ENCODE assay signal across 8 cellular contexts in genomic region chr16:5097470-5098220, GRCh38. TPM values are rescaled to one million over a fixed set of nuclear protein-coding genes. Genes with fewer than 3 reads are reported as not detected.
DNase-seq lines count a peak whose midpoint lies in the region; ATAC-seq and TF ChIP-seq lines count a peak whose summit lies in the region.
"Not testable (repeated sequence)": the region's sequence is repeated elsewhere in the genome, so short reads cannot be mapped to it uniquely, and the experiment has no call there.

Gene EEF2KMT, minus strand, starts transcription at chr16:5097795. Its CDS starts 56 bp downstream, at chr16:5097739.

- peak within 1 kb of the TSS; percentile 92 for H3K4me3 Mint-ChIP-seq in activated naive CD8-positive, alpha-beta T cell treated with anti-CD3 and anti-CD28 coated beads, Interleukin-2, amount 10 ng/mL, durations not matched to agents 7 days and 5 days
- H3K4me3 Mint-ChIP-seq in osteocyte (ENCODE audit: unreplicated experiment) = peak within 1 kb of the TSS; percentile 81

- DNase-seq in GM06990 (ENCODE audit: extremely low read depth, insufficient read length) (peak; percentile 91), NCI-H1105 treated with DMSO at 0.1 percent for 48 hours (lab: John Stamatoyannopoulos, UW) (peak; percentile 94), SKM-1 treated with dmso at 0.1 percent for 144 hours (lab: John Stamatoyannopoulos, UW; ENCODE audit: unreplicated experiment) (peak; percentile 94), head of caudate nucleus (peak in 41 of 42 donors; percentile 88 to 100 (median 99)), osteocyte (ENCODE audit: extremely low spot score, unreplicated experiment) (peak; percentile 100), thoracic aorta (ENCODE audit: low spot score) (peak; percentile 99)
- DNase-seq in activated naive CD8-positive, alpha-beta T cell treated with anti-CD3 and anti-CD28 coated beads, Interleukin-2, amount 10 ng/mL, durations not matched to agents 7 days and 5 days = peak; percentile 87

- peaks cover 16% of the 10 kb centered on the region for H3K27me3 Mint-ChIP-seq in activated naive CD8-positive, alpha-beta T cell treated with anti-CD3 and anti-CD28 coated beads, Interleukin-2, amount 10 ng/mL, durations not matched to agents 7 days and 5 days
- peaks cover 12% of the 10 kb centered on the region for H3K27me3 Mint-ChIP-seq in osteocyte (ENCODE audit: unreplicated experiment)

- not testable (repeated sequence) for H3K9me3 Mint-ChIP-seq in activated naive CD8-positive, alpha-beta T cell treated with anti-CD3 and anti-CD28 coated beads, Interleukin-2, amount 10 ng/mL, durations not matched to agents 7 days and 5 days; osteocyte (ENCODE audit: unreplicated experiment)

- peak within 1 kb of the TSS; percentile 95 for H3K27ac Mint-ChIP-seq in activated naive CD8-positive, alpha-beta T cell treated with anti-CD3 and anti-CD28 coated beads, Interleukin-2, amount 10 ng/mL, durations not matched to agents 7 days and 5 days
- H3K27ac Mint-ChIP-seq in osteocyte (ENCODE audit: unreplicated experiment) = peak within 1 kb of the TSS; percentile 85

- H3K4me3 ChIP-seq in GM06990 (replicated peaks; ENCODE audit: low read depth, low read length) = peak within 1 kb of the TSS; percentile 75
- H3K4me3 ChIP-seq in thoracic aorta = peak within 1 kb of the TSS; percentile 96

- POLR2A ChIA-PET in activated naive CD8-positive, alpha-beta T cell treated with anti-CD3 and anti-CD28 coated beads, Interleukin-2, amount 10 ng/mL, durations not matched to agents 7 days and 5 days (lab: Charles Lee) = interaction anchor here (1.6 kb wide), 1 partner anchor 64 kb away, joined by 9 read pairs; the partner anchor contains the start of gene NAGPA

- peak within 1 kb of the TSS; percentile 58 to 70 for H3K27ac ChIP-seq in thoracic aorta

- not testable (repeated sequence) for TF ChIP-seq CTCF in GM06990 (IDR thresholded peaks at IDR 0.05; ENCODE audit: insufficient read depth, low read length, poor library complexity, severe bottlenecking); osteocyte (IDR thresholded peaks at IDR 0.05); thoracic aorta (IDR thresholded peaks at IDR 0.05)

- intact Hi-C loops in head of caudate nucleus (cut with DNase I) = not testable (repeated sequence)

- ATAC-seq in HG02642 (IDR thresholded peaks at IDR 0.05; ENCODE audit: poor library complexity, unreplicated experiment) = peak; percentile 99
- ATAC-seq in activated naive CD8-positive, alpha-beta T cell treated with anti-CD3 and anti-CD28 coated beads, Interleukin-2, amount 10 ng/mL, durations not matched to agents 7 days and 5 days (ENCODE audit: low read depth) = peak; percentile 98
- peak; percentile 100 for ATAC-seq in thoracic aorta (ENCODE audit: insufficient number of reproducible peaks, low FRiP score, low read depth)

- H3K9me3 ChIP-seq in thoracic aorta = not testable (repeated sequence)

- not testable (repeated sequence) for H3K27me3 ChIP-seq in GM06990 (replicated peaks; ENCODE audit: control insufficient read depth, insufficient read depth, low read length); thoracic aorta (replicated peaks; ENCODE audit: insufficient read depth)

- H3K4me1 ChIP-seq in thoracic aorta (ENCODE audit: control insufficient read depth in 1 of 2, low read depth in 2 of 2) = not testable (repeated sequence)

- H3K36me3 Mint-ChIP-seq in activated naive CD8-positive, alpha-beta T cell treated with anti-CD3 and anti-CD28 coated beads, Interleukin-2, amount 10 ng/mL, durations not matched to agents 7 days and 5 days; osteocyte (ENCODE audit: unreplicated experiment): not testable (repeated sequence)

- peaks cover 18% of the 10 kb centered on the region for H3K4me1 Mint-ChIP-seq in activated naive CD8-positive, alpha-beta T cell treated with anti-CD3 and anti-CD28 coated beads, Interleukin-2, amount 10 ng/mL, durations not matched to agents 7 days and 5 days
- H3K4me1 Mint-ChIP-seq in osteocyte (ENCODE audit: unreplicated experiment) = peaks cover 13% of the 10 kb centered on the region

- H3K36me3 ChIP-seq in GM06990 (ENCODE audit: control insufficient read depth, insufficient read depth, low read length); thoracic aorta: not testable (repeated sequence)

RNA-seq across cellular contexts. Expression of gene EEF2KMT, which starts in this region (rescaled TPM):
- total RNA-seq in activated naive CD8-positive, alpha-beta T cell treated with anti-CD3 and anti-CD28 coated beads, Interleukin-2, amount 10 ng/mL, durations not matched to agents 7 days and 5 days = 10 to 100 TPM; 10.4 to 11.4 TPM
- 9.3 and 9.9 TPM in 2 replicates for total RNA-seq in osteocyte
- total RNA-seq in thoracic aorta = 10 to 100 TPM in 1 of 2 donors, 1 to 10 TPM in 1; 6.8 to 14.9 TPM

Comparison
In these comparisons a context has a peak if more than half of its experiments do, and no peak if none do; other contexts are left out.
1. Peak in every context shown above with its lines: DNase-seq, ATAC-seq, H3K4me3 ChIP-seq and H3K27ac ChIP-seq.